8 cellular contexts compared by ENCODE assay signal in genomic region chr12:123271182-123271491, GRCh38. TPM values are rescaled to one million over a fixed set of nuclear protein-coding genes. Genes with fewer than 3 reads are reported as not detected.
DNase-seq lines count a peak whose midpoint lies in the region; ATAC-seq and TF ChIP-seq lines count a peak whose summit lies in the region.

No MANE protein-coding gene starts in this region.

- peak overlapping the region in 1 of 2 donors; percentile 27 for H3K27ac ChIP-seq in right atrium auricular region

- DNase-seq in D341Med (ENCODE audit: low spot score) (peak; percentile 95), KBM-7 (peak; percentile 35), T-cell (peak; percentile 36 to 77 (median 66)), adipocyte (ENCODE audit: low read depth) (peak; percentile 93), right atrium auricular region (ENCODE audit: low spot score) (no peak), retinal pigment epithelial cell (ENCODE audit: low read depth) (no peak), Ammon's horn (ENCODE audit: low spot score) (no peak)

- POLR2A ChIA-PET in T-cell (lab: Charles Lee) = interaction anchor here in 1 of 2 donors (0.6 kb wide), 1 partner anchor 90 kb away, joined by 5 read pairs; no protein-coding TSS in a partner anchor

- H3K9me3 ChIP-seq in adipocyte (ENCODE audit: control insufficient read depth, low read length) (no peaks in the 10 kb centered on the region), right atrium auricular region (no peaks in the 10 kb centered on the region)

- H3K4me3 ChIP-seq in adipocyte (ENCODE audit: low read length) = peak overlapping the region; percentile 83
- peak overlapping the region; percentile 44 to 77 for H3K4me3 ChIP-seq in right atrium auricular region
- peak overlapping the region; percentile 67 for H3K4me3 ChIP-seq in retinal pigment epithelial cell (ENCODE audit: low read length)

- H3K27me3 ChIP-seq in adipocyte (replicated peaks; ENCODE audit: control insufficient read depth, insufficient read depth, low read length) (no peaks in the 10 kb centered on the region), right atrium auricular region (no peaks in the 10 kb centered on the region)

- CTCF ChIA-PET in T-cell (lab: Charles Lee) = interaction anchor here (0.6 kb wide), 2 partner anchors 94 to 95 kb away, joined by 3 to 4 read pairs; no protein-coding TSS in a partner anchor

- no peak overlapping the region for H3K27ac Mint-ChIP-seq in T-cell

- no peaks in the 10 kb centered on the region for H3K36me3 Mint-ChIP-seq in T-cell

- no peak overlapping the region for H3K4me3 Mint-ChIP-seq in T-cell

- in situ Hi-C loops in KBM-7 (cut with MboI; ENCODE audit: low pct_unique_long_range_greater_than_20kb, low sequenced_read_pairs) = no loop called here

- H3K4me1 Mint-ChIP-seq in T-cell = peaks cover 15 to 30% (median 28%) of the 10 kb centered on the region in 3 donors

- no peaks in the 10 kb centered on the region for H3K27me3 Mint-ChIP-seq in T-cell

- no peaks in the 10 kb centered on the region for H3K9me3 Mint-ChIP-seq in T-cell

- H3K9ac ChIP-seq in adipocyte (ENCODE audit: low read length) = peak overlapping the region; percentile 89

- H3K36me3 ChIP-seq in adipocyte (ENCODE audit: control insufficient read depth, insufficient read depth, low read length, severe bottlenecking) = peaks cover 8% of the 10 kb centered on the region
- peaks cover 5% of the 10 kb centered on the region for H3K36me3 ChIP-seq in right atrium auricular region

- peaks cover 15% of the 10 kb centered on the region for H3K4me1 ChIP-seq in adipocyte (ENCODE audit: control insufficient read depth, insufficient read depth, low read length)
- peaks cover 0 to 38% of the 10 kb centered on the region in 2 donors for H3K4me1 ChIP-seq in right atrium auricular region

- ATAC-seq in GM21447 (IDR thresholded peaks at IDR 0.05; ENCODE audit: unreplicated experiment) (peak; percentile 49), T-cell (replicated peaks in 1 of 4) (peak; percentile 83 to 86 (median 84))

- peak; percentile 52 to 70 for TF ChIP-seq CTCF in right atrium auricular region (IDR thresholded peaks at IDR 0.05)
- peak; percentile 44 for TF ChIP-seq CTCF in retinal pigment epithelial cell (conservative IDR thresholded peaks at IDR 0.05; ENCODE audit: low read depth, low read length)

RNA-seq across cellular contexts. Expression of gene CDK2AP1, which starts 0.5 kb away (rescaled TPM):
- 10 to 100 TPM in 1 of 5 donors, 1 to 10 TPM in 4; 3.5 to 10.8 (median 8.5) TPM for total RNA-seq in T-cell
- total RNA-seq in right atrium auricular region = 10 to 100 TPM; 82.5 to 89.4 TPM

RNA-seq across cellular contexts. Expression of gene MTRFR, which starts 37.9 kb away (rescaled TPM):
- 10 to 100 TPM; 33.7 to 49.7 (median 42.4) TPM for total RNA-seq in T-cell
- 10 to 100 TPM in 1 of 2 donors, 1 to 10 TPM in 1; 7.8 to 13.9 TPM for total RNA-seq in right atrium auricular region

RNA-seq across cellular contexts. Expression of gene MPHOSPH9, which starts 38.2 kb away (rescaled TPM):
- total RNA-seq in T-cell = 100 to 1,000 TPM in 1 of 5 donors, 10 to 100 TPM in 4; 48.5 to 105 (median 56.3) TPM
- total RNA-seq in right atrium auricular region = 10 to 100 TPM; 21.0 to 33.7 TPM

Comparison
In these comparisons a context has a peak if more than half of its experiments do, and no peak if none do; other contexts are left out.
1. DNase-seq: peak in D341Med (single experiment), KBM-7 (single experiment), T-cell (34 of 34) and adipocyte (single experiment); none in right atrium auricular region (single experiment), retinal pigment epithelial cell (single experiment) and Ammon's horn (single experiment).
2. RNA of gene CDK2AP1, which starts 0.5 kb away (total RNA-seq): 82.5 to 89.4 TPM in right atrium auricular region; 3.5 to 10.8 TPM in T-cell; every median in the first group is over 4 times any median in the second.
3. Peak in every context shown above with its lines, with median percentiles within 50 percentile points of each other: H3K4me3 ChIP-seq.